8 cellular contexts compared by ENCODE assay signal in the genomic region with DNA sequence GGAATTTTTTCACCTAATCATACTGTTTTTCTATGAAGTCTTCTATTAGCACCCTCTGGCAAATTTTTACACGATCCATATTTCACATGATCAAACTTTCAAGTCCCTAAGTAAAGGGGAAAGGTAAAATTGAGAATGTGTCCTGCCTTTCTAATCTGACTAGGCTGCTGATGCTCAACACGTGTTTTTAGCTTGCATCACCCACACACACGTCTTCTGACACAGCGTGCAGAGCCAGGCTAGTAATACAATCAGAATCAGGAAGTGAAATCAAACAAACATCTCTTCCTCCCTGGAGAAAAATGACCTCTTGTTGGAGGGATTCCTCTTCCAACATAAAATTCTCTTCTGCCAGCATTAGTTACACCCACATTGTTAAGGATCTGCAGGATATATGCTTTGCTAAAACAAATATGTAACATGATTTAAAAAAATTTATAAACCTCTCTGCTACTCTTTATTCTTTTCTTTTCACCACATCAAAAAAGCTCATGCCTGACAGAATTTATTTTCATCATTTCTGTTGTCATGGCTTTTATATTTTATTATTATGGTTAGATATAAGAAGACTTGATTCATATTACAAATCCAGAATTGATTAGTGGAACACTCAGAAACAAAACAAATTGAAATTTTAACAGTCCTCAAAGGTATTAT.
DNase-seq lines count a peak whose midpoint lies in the region; ATAC-seq and TF ChIP-seq lines count a peak whose summit lies in the region.

No MANE protein-coding gene starts in this region.

- in situ Hi-C loops in SK-MEL-5 (cut with HindIII; ENCODE audit: low pct_unique_long_range_greater_than_20kb, low sequenced_read_pairs): no loop called here

- peaks cover 11% of the 10 kb centered on the region for H3K4me1 Mint-ChIP-seq in memory B cell

- H3K27me3 Mint-ChIP-seq in memory B cell: no peaks in the 10 kb centered on the region

- TF ChIP-seq CTCF in cardiac fibroblast (IDR thresholded peaks at IDR 0.05; ENCODE audit: low read depth, low read length) (no peak), thoracic aorta (IDR thresholded peaks at IDR 0.05) (no peak)

- H3K36me3 ChIP-seq in thoracic aorta: no peaks in the 10 kb centered on the region

- peak overlapping the region; percentile 75 for H3K27ac Mint-ChIP-seq in memory B cell

- H3K9me3 ChIP-seq in thoracic aorta: no peaks in the 10 kb centered on the region

- H3K27me3 ChIP-seq in thoracic aorta (replicated peaks; ENCODE audit: insufficient read depth): no peaks in the 10 kb centered on the region

- H3K4me3 Mint-ChIP-seq in memory B cell: no peak overlapping the region

- peaks cover 3 to 17% of the 10 kb centered on the region in 2 donors for H3K4me1 ChIP-seq in thoracic aorta (ENCODE audit: control insufficient read depth in 1 of 2, low read depth in 2 of 2)

- H3K9me3 Mint-ChIP-seq in memory B cell: no peaks in the 10 kb centered on the region

- no peak overlapping the region for H3K27ac ChIP-seq in thoracic aorta

- DNase-seq in EH (ENCODE audit: low read depth) (peak; percentile 93), SK-MEL-5 (ENCODE audit: low read depth, low spot score) (peak; percentile 95), cardiac fibroblast (ENCODE audit: low read depth in 2 of 2) (peak; percentile 90 to 94), memory B cell (ENCODE audit: low spot score in 2 of 2) (peak in 1 of 2 donors; percentile 9), thoracic aorta (ENCODE audit: low spot score) (peak; percentile 32)

- no peaks in the 10 kb centered on the region for H3K36me3 Mint-ChIP-seq in memory B cell

- H3K4me3 ChIP-seq in cardiac fibroblast (replicated peaks in 1 of 2; ENCODE audit: low read depth in 2 of 2, low read length in 2 of 2): no peak overlapping the region
- peak overlapping the region; percentile 30 for H3K4me3 ChIP-seq in thoracic aorta

- ATAC-seq in HG02870 (IDR thresholded peaks at IDR 0.05; ENCODE audit: unreplicated experiment) (peak; percentile 67), memory B cell (ENCODE audit: low read depth) (peak; percentile 94), thoracic aorta (ENCODE audit: insufficient number of reproducible peaks, low FRiP score, low read depth) (peak; percentile 71), GM21825 (IDR thresholded peaks at IDR 0.05; ENCODE audit: unreplicated experiment) (no peak), GM19324 (IDR thresholded peaks at IDR 0.05; ENCODE audit: low FRiP score, unreplicated experiment) (no peak)

Comparison
In these comparisons a context has a peak if more than half of its experiments do, and no peak if none do; other contexts are left out.
1. ATAC-seq: peak in HG02870 (single experiment), memory B cell (single experiment) and thoracic aorta (single experiment); none in GM21825 (single experiment) and GM19324 (single experiment).